In genomic region chr20:63514520-63514919, GRCh38 we compare ENCODE assay signal across 13 cellular contexts. TPM values are rescaled to one million over a fixed set of nuclear protein-coding genes. Genes with fewer than 3 reads are reported as not detected.
"Had no signal": no experiment of that assay in that cellular context is flagged by ENCODE, and none has a peak within 500 bp of the region (broad histone marks: within the 10 kb centered on the region; RNA-seq: fewer than 3 reads in every experiment).

No MANE protein-coding gene starts in this region.

RNA-seq across cellular contexts. Expression of gene EEF1A2, which starts 15.6 kb away (rescaled TPM):
- total RNA-seq: activated CD8-positive, alpha-beta T cell treated with anti-CD3 and anti-CD28 coated beads, Interleukin-2, amount 10 ng/mL, durations not matched to agents 7 days and 5 days; tibial nerve had no signal

RNA-seq across cellular contexts. Expression of gene PTK6, which starts 22.7 kb away (rescaled TPM):
- total RNA-seq: cardiac muscle cell, cerebellum, epithelial cell of proximal tubule had no signal
- polyA plus RNA-seq: neural cell had no signal

RNA-seq across cellular contexts. Expression of gene SRMS, which starts 33.0 kb away (rescaled TPM):
- total RNA-seq: activated CD4-positive, alpha-beta T cell treated with anti-CD3 and anti-CD28 coated beads, Interleukin-2, amount 10 ng/mL, durations not matched to agents 24 days and 14 days; activated CD8-positive, alpha-beta T cell treated with anti-CD3 and anti-CD28 coated beads, Interleukin-2, amount 10 ng/mL, durations not matched to agents 7 days and 5 days; activated T-helper 1 cell treated with anti-CD3 and anti-CD28 coated beads, Interleukin-12 subunit alpha, Interleukin-12 subunit beta, Interleukin-2, Interleukin-4 antibody, amounts not matched to agents 30 ng/mL and 10 ng/mL and 1 ng/mL, durations not matched to agents 14 hours and 24 hours and 36 hours; body of pancreas; cardiac muscle cell; cerebellum; epithelial cell of proximal tubule; heart right ventricle; mononuclear cell; occipital lobe; right lobe of liver; tibial nerve had no signal
- polyA plus RNA-seq: cardiac muscle cell, heart right ventricle, neural cell had no signal

RNA-seq across cellular contexts. Expression of gene FNDC11, which starts 39.4 kb away (rescaled TPM):
- total RNA-seq: right lobe of liver had no signal
